ENCODE assay signal across 28 cellular contexts in genomic region chr3:69712244-69712643, GRCh38.
"Had no signal": no experiment of that assay in that cellular context is flagged by ENCODE, and none has a peak within 500 bp of the region (broad histone marks: within the 10 kb centered on the region; RNA-seq: fewer than 3 reads in every experiment).

No MANE protein-coding gene starts in this region.

- H3K27ac ChIP-seq: ascending aorta, breast epithelium, cardiac muscle cell, colonic mucosa, foreskin keratinocyte, gastrocnemius medialis, heart left ventricle had no signal

- H3K9me3 ChIP-seq: ascending aorta, breast epithelium, colonic mucosa, gastrocnemius medialis, heart left ventricle had no signal

- H3K4me3 ChIP-seq: ascending aorta, breast epithelium, cardiac muscle cell, colonic mucosa, gastrocnemius medialis, heart left ventricle had no signal

- H3K36me3 ChIP-seq: ascending aorta, breast epithelium, cardiac muscle cell, colonic mucosa, gastrocnemius medialis, heart left ventricle had no signal

- H3K27me3 ChIP-seq: ascending aorta, breast epithelium, cardiac muscle cell, colonic mucosa, gastrocnemius medialis, heart left ventricle had no signal

- H3K4me1 ChIP-seq: ascending aorta, breast epithelium, colonic mucosa, foreskin keratinocyte had no signal

- ATAC-seq: activated CD4-positive, alpha-beta T cell treated with anti-CD3 and anti-CD28 coated beads for 36 hours; activated CD8-positive, alpha-beta memory T cell treated with anti-CD3 and anti-CD28 coated beads, Interleukin-2, amount 10 ng/mL, durations not matched to agents 7 days and 5 days; activated CD8-positive, alpha-beta T cell treated with anti-CD3 and anti-CD28 coated beads, Interleukin-2, amount 10 ng/mL, durations not matched to agents 7 days and 5 days; activated T-cell treated with anti-CD3 and anti-CD28 coated beads, Interleukin-2, amount 50 U/mL, for 72 hours; esophagus mucosa; foreskin keratinocyte; T-helper 17 cell had no signal

- DNase-seq: activated CD4-positive, alpha-beta memory T cell treated with anti-CD3 and anti-CD28 coated beads for 36 hours; activated CD4-positive, alpha-beta T cell treated with anti-CD3 and anti-CD28 coated beads for 36 hours; activated CD4-positive, alpha-beta T cell treated with anti-CD3 and anti-CD28 coated beads, Interleukin-2, amount 10 ng/mL, durations not matched to agents 24 days and 14 days; activated CD4-positive, CD25-positive, alpha-beta regulatory T cell; activated CD4-positive, CD25-positive, alpha-beta regulatory T cell treated with anti-CD3 and anti-CD28 coated beads, Interleukin-2, amount 50 U/mL, for 72 hours; activated CD8-positive, alpha-beta memory T cell treated with anti-CD3 and anti-CD28 coated beads, Interleukin-2, amount 10 ng/mL, durations not matched to agents 7 days and 5 days; activated CD8-positive, alpha-beta memory T cell treated with anti-CD3 and anti-CD28 coated beads, Interleukin-2, amount 50 U/mL, for 4 hours; activated CD8-positive, alpha-beta T cell treated with anti-CD3 and anti-CD28 coated beads, Interleukin-2, amount 10 ng/mL, durations not matched to agents 7 days and 5 days; activated gamma-delta T cell treated with Interleukin-2 at 50 U/mL for 16 hours; activated naive CD4-positive, alpha-beta T cell treated with anti-CD3 and anti-CD28 coated beads, Interleukin-2, amount 50 U/mL, for 16 hours; activated naive CD4-positive, alpha-beta T cell treated with Interleukin-2 at 50 U/mL for 16 hours; activated T-cell treated with anti-CD3 and anti-CD28 coated beads, Interleukin-2, amount 50 U/mL, for 1 hour; activated T-cell treated with anti-CD3 and anti-CD28 coated beads, Interleukin-2, amount 50 U/mL, for 72 hours; central memory CD4-positive, alpha-beta T cell; cerebellar nuclear complex; colonic mucosa; effector CD8-positive, alpha-beta T cell; foreskin keratinocyte; gastrocnemius medialis; glutamatergic neuron; heart left ventricle; T-helper 1 cell; T-helper 17 cell; T1000 had no signal
